Comparison of ENCODE assay signal across 10 cellular contexts in the genomic region with DNA sequence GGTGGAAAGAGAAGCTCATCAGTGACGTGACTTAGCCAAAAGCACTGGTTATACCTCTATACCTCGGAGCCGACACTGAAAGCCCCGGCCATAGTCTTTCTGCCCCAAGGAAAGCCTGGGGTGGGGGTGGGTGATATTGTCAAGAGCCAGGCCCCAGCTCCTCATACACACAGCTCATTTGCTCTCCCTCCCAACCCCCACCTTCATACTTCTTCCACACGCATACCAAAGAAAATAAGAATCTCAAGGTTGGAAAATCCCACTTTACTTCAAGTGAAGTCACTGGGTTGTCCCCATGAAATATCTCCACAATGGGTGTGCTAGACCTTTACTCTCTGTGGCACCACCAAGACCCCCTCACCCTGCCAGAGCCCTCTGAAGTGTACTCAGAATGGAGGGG. TPM values are rescaled to one million over a fixed set of nuclear protein-coding genes. Genes with fewer than 3 reads are reported as not detected.
A peak's percentile ranks its signal among the peaks of the same experiment; 100 is the strongest.
DNase-seq lines count a peak whose midpoint lies in the region; ATAC-seq and TF ChIP-seq lines count a peak whose summit lies in the region.
"Had no signal": no experiment of that assay in that cellular context is flagged by ENCODE, and none has a peak within 500 bp of the region (broad histone marks: within the 10 kb centered on the region; RNA-seq: fewer than 3 reads in every experiment).

No MANE protein-coding gene starts in this region.

- H3K4me3 Mint-ChIP-seq in T-helper 2 cell treated with Interferon-gamma antibody and Interleukin-4, amounts not matched to agents 5 μg/mL and 100 μg/mL, for 36 hours = peak overlapping the region; percentile 97
- peak overlapping the region; percentile 96 for H3K4me3 Mint-ChIP-seq in activated CD8-positive, alpha-beta T cell treated with anti-CD3 and anti-CD28 coated beads, Interleukin-2, amount 10 ng/mL, durations not matched to agents 7 days and 5 days

- POLR2A ChIA-PET in activated CD8-positive, alpha-beta T cell treated with anti-CD3 and anti-CD28 coated beads, Interleukin-2, amount 10 ng/mL, durations not matched to agents 7 days and 5 days (lab: Charles Lee) = interaction anchor here (0.6 to 5.3 kb wide), 10 partner anchors 8 to 432 kb away, joined by 3 to 244 read pairs (median 8); a partner anchor contains a TSS
- POLR2A ChIA-PET in GM10248 (lab: Yijun Ruan, JAX) = interaction anchor here (2.0 kb wide), 1 partner anchor 19 kb away, joined by 7 read pairs; no protein-coding TSS in a partner anchor

- H3K27ac ChIP-seq in layer of hippocampus (ENCODE audit: low read depth, low read length) (peak overlapping the region; percentile 95), substantia nigra (ENCODE audit: low read depth, low read length, poor library complexity, severe bottlenecking) (peak overlapping the region; percentile 94)

- CTCF ChIA-PET in activated CD8-positive, alpha-beta T cell treated with anti-CD3 and anti-CD28 coated beads, Interleukin-2, amount 10 ng/mL, durations not matched to agents 7 days and 5 days (lab: Charles Lee) = interaction anchor here (1.4 to 3.7 kb wide), 9 partner anchors 8 to 343 kb away, joined by 3 to 42 read pairs (median 13); no protein-coding TSS in a partner anchor
- CTCF ChIA-PET in GM10248 (lab: Yijun Ruan, JAX) = interaction anchor here (1.0 to 3.7 kb wide), 7 partner anchors 13 to 355 kb away, joined by 3 to 21 read pairs (median 9); a partner anchor contains a TSS

- peaks cover 44% of the 10 kb centered on the region for H3K36me3 Mint-ChIP-seq in T-helper 2 cell treated with Interferon-gamma antibody and Interleukin-4, amounts not matched to agents 5 μg/mL and 100 μg/mL, for 36 hours (ENCODE audit: low read depth)
- peaks cover 45% of the 10 kb centered on the region for H3K36me3 Mint-ChIP-seq in activated CD8-positive, alpha-beta T cell treated with anti-CD3 and anti-CD28 coated beads, Interleukin-2, amount 10 ng/mL, durations not matched to agents 7 days and 5 days (ENCODE audit: low read depth)

- H3K9me3 Mint-ChIP-seq in T-helper 2 cell treated with Interferon-gamma antibody and Interleukin-4, amounts not matched to agents 5 μg/mL and 100 μg/mL, for 36 hours = peaks cover 4% of the 10 kb centered on the region
- H3K9me3 Mint-ChIP-seq in activated CD8-positive, alpha-beta T cell treated with anti-CD3 and anti-CD28 coated beads, Interleukin-2, amount 10 ng/mL, durations not matched to agents 7 days and 5 days (ENCODE audit: insufficient read depth) = peaks cover 4% of the 10 kb centered on the region

- no peak for TF ChIP-seq CTCF in GM10248 (IDR thresholded peaks at IDR 0.05; ENCODE audit: control extremely low read depth, extremely low read depth, low read depth, missing control alignments)

- peak overlapping the region; percentile 99 for H3K27ac Mint-ChIP-seq in T-helper 2 cell treated with Interferon-gamma antibody and Interleukin-4, amounts not matched to agents 5 μg/mL and 100 μg/mL, for 36 hours
- H3K27ac Mint-ChIP-seq in activated CD8-positive, alpha-beta T cell treated with anti-CD3 and anti-CD28 coated beads, Interleukin-2, amount 10 ng/mL, durations not matched to agents 7 days and 5 days = peak overlapping the region; percentile 99

- H3K4me1 Mint-ChIP-seq in T-helper 2 cell treated with Interferon-gamma antibody and Interleukin-4, amounts not matched to agents 5 μg/mL and 100 μg/mL, for 36 hours (ENCODE audit: low read depth) = peaks cover 34% of the 10 kb centered on the region
- peaks cover 34% of the 10 kb centered on the region for H3K4me1 Mint-ChIP-seq in activated CD8-positive, alpha-beta T cell treated with anti-CD3 and anti-CD28 coated beads, Interleukin-2, amount 10 ng/mL, durations not matched to agents 7 days and 5 days (ENCODE audit: low read depth)

- no peak for ATAC-seq in activated CD8-positive, alpha-beta T cell treated with anti-CD3 and anti-CD28 coated beads, Interleukin-2, amount 10 ng/mL, durations not matched to agents 7 days and 5 days
- no peak for ATAC-seq in HG02973 (IDR thresholded peaks at IDR 0.05; ENCODE audit: unreplicated experiment)
- ATAC-seq: Panc1 had no signal

- no peaks in the 10 kb centered on the region for H3K27me3 Mint-ChIP-seq in T-helper 2 cell treated with Interferon-gamma antibody and Interleukin-4, amounts not matched to agents 5 μg/mL and 100 μg/mL, for 36 hours (ENCODE audit: low read depth)
- no peaks in the 10 kb centered on the region for H3K27me3 Mint-ChIP-seq in activated CD8-positive, alpha-beta T cell treated with anti-CD3 and anti-CD28 coated beads, Interleukin-2, amount 10 ng/mL, durations not matched to agents 7 days and 5 days (ENCODE audit: low read depth)

- no peak for DNase-seq in T-helper 2 cell treated with Interferon-gamma antibody and Interleukin-4, amounts not matched to agents 5 μg/mL and 100 μg/mL, for 36 hours (ENCODE audit: low spot score)
- no peak for DNase-seq in T-helper 2 cell
- DNase-seq in activated CD8-positive, alpha-beta T cell treated with anti-CD3 and anti-CD28 coated beads, Interleukin-2, amount 10 ng/mL, durations not matched to agents 7 days and 5 days = no peak
- DNase-seq in substantia nigra (lab: John Stamatoyannopoulos, UW) = no peak
- DNase-seq in putamen (ENCODE audit: low spot score) = no peak
- no peak for DNase-seq in GM10248 (ENCODE audit: extremely low spot score)
- DNase-seq: Kasumi-1 had no signal

- no peaks in the 10 kb centered on the region for H3K27me3 ChIP-seq in layer of hippocampus (ENCODE audit: control insufficient read depth, insufficient read depth, low read length)

RNA-seq across cellular contexts. Expression of a gene that starts 27.1 kb away (rescaled TPM):
- 100 to 1,000 TPM; 154 to 161 TPM for total RNA-seq in activated CD8-positive, alpha-beta T cell treated with anti-CD3 and anti-CD28 coated beads, Interleukin-2, amount 10 ng/mL, durations not matched to agents 7 days and 5 days

RNA-seq across cellular contexts. Expression of a gene that starts 31.4 kb away (rescaled TPM):
- 10 to 100 TPM; 22.8 to 25.3 TPM for total RNA-seq in activated CD8-positive, alpha-beta T cell treated with anti-CD3 and anti-CD28 coated beads, Interleukin-2, amount 10 ng/mL, durations not matched to agents 7 days and 5 days
